12 cellular contexts compared by ENCODE assay signal in genomic region chr7:131066635-131067034, GRCh38.
DNase-seq lines count a peak whose midpoint lies in the region; ATAC-seq and TF ChIP-seq lines count a peak whose summit lies in the region.
"Had no signal": no experiment of that assay in that cellular context is flagged by ENCODE, and none has a peak within 500 bp of the region (broad histone marks: within the 10 kb centered on the region; RNA-seq: fewer than 3 reads in every experiment).

No MANE protein-coding gene starts in this region.

- no peak for DNase-seq in activated naive CD4-positive, alpha-beta T cell treated with anti-CD3 and anti-CD28 coated beads for 36 hours
- no peak for DNase-seq in activated naive CD4-positive, alpha-beta T cell (lab: John Stamatoyannopoulos, UW)
- DNase-seq in glutamatergic neuron = no peak
- no peak for DNase-seq in stimulated activated effector memory CD8-positive, alpha-beta T cell treated with anti-CD3 and anti-CD28 coated beads, Interleukin-12 subunit alpha, Interleukin-12 subunit beta, amount 100 ng/mL, for 72 hours (ENCODE audit: low spot score in 2 of 2)
- DNase-seq in stimulated activated naive CD4-positive, alpha-beta T cell (lab: John Stamatoyannopoulos, UW) = no peak
- DNase-seq in NCI-H526 treated with DMSO at 0.1 percent for 48 hours (lab: John Stamatoyannopoulos, UW) = no peak
- no peak for DNase-seq in NCI-H1105 (lab: John Stamatoyannopoulos, UW)
- DNase-seq: activated gamma-delta T cell, DMS153, NCI-H1417 treated with DMSO at 0.1 percent for 48 hours had no signal

- H3K4me1 Mint-ChIP-seq in activated naive CD4-positive, alpha-beta T cell treated with anti-CD3 and anti-CD28 coated beads for 36 hours (ENCODE audit: low read depth) = peaks cover 62% of the 10 kb centered on the region
- peaks cover 78% of the 10 kb centered on the region for H3K4me1 Mint-ChIP-seq in activated naive CD8-positive, alpha-beta T cell (ENCODE audit: low read depth)
- H3K4me1 Mint-ChIP-seq in glutamatergic neuron (ENCODE audit: low read depth, unreplicated experiment) = peaks cover 20% of the 10 kb centered on the region
- peaks cover 66% of the 10 kb centered on the region for H3K4me1 Mint-ChIP-seq in stimulated activated effector memory CD8-positive, alpha-beta T cell treated with anti-CD3 and anti-CD28 coated beads, Interleukin-12 subunit alpha, Interleukin-12 subunit beta, amount 100 ng/mL, for 72 hours

- no peaks in the 10 kb centered on the region for H3K9me3 Mint-ChIP-seq in activated naive CD4-positive, alpha-beta T cell treated with anti-CD3 and anti-CD28 coated beads for 36 hours
- H3K9me3 Mint-ChIP-seq in activated naive CD8-positive, alpha-beta T cell (ENCODE audit: low read depth) = no peaks in the 10 kb centered on the region
- no peaks in the 10 kb centered on the region for H3K9me3 Mint-ChIP-seq in glutamatergic neuron (ENCODE audit: unreplicated experiment)
- H3K9me3 Mint-ChIP-seq in stimulated activated effector memory CD8-positive, alpha-beta T cell treated with anti-CD3 and anti-CD28 coated beads, Interleukin-12 subunit alpha, Interleukin-12 subunit beta, amount 100 ng/mL, for 72 hours = no peaks in the 10 kb centered on the region
- H3K9me3 Mint-ChIP-seq: dendritic cell treated with granulocyte-macrophage colony-stimulating factor and Interleukin-4, amounts not matched to agents 40 ng/mL and 50 ng/mL, for 4 days had no signal

- no peak for ATAC-seq in stimulated activated effector memory CD8-positive, alpha-beta T cell treated with anti-CD3 and anti-CD28 coated beads, Interleukin-12 subunit alpha, Interleukin-12 subunit beta, amount 100 ng/mL, for 72 hours

- H3K36me3 Mint-ChIP-seq in activated naive CD4-positive, alpha-beta T cell treated with anti-CD3 and anti-CD28 coated beads for 36 hours (ENCODE audit: low read depth) = no peaks in the 10 kb centered on the region
- peaks cover 6% of the 10 kb centered on the region for H3K36me3 Mint-ChIP-seq in activated naive CD8-positive, alpha-beta T cell
- H3K36me3 Mint-ChIP-seq in glutamatergic neuron (ENCODE audit: unreplicated experiment) = no peaks in the 10 kb centered on the region
- H3K36me3 Mint-ChIP-seq in stimulated activated effector memory CD8-positive, alpha-beta T cell treated with anti-CD3 and anti-CD28 coated beads, Interleukin-12 subunit alpha, Interleukin-12 subunit beta, amount 100 ng/mL, for 72 hours = peaks cover 1% of the 10 kb centered on the region

- H3K4me3 Mint-ChIP-seq in activated naive CD4-positive, alpha-beta T cell treated with anti-CD3 and anti-CD28 coated beads for 36 hours = no peak overlapping the region
- no peak overlapping the region for H3K4me3 Mint-ChIP-seq in activated naive CD8-positive, alpha-beta T cell
- H3K4me3 Mint-ChIP-seq in glutamatergic neuron (ENCODE audit: unreplicated experiment) = no peak overlapping the region
- H3K4me3 Mint-ChIP-seq in stimulated activated effector memory CD8-positive, alpha-beta T cell treated with anti-CD3 and anti-CD28 coated beads, Interleukin-12 subunit alpha, Interleukin-12 subunit beta, amount 100 ng/mL, for 72 hours = no peak overlapping the region
- H3K4me3 Mint-ChIP-seq: dendritic cell treated with granulocyte-macrophage colony-stimulating factor and Interleukin-4, amounts not matched to agents 40 ng/mL and 50 ng/mL, for 4 days had no signal

- peak overlapping the region; percentile 60 for H3K27ac Mint-ChIP-seq in activated naive CD4-positive, alpha-beta T cell treated with anti-CD3 and anti-CD28 coated beads for 36 hours
- H3K27ac Mint-ChIP-seq in activated naive CD8-positive, alpha-beta T cell = peak overlapping the region; percentile 76
- H3K27ac Mint-ChIP-seq in glutamatergic neuron (ENCODE audit: unreplicated experiment) = peak overlapping the region; percentile 65
- H3K27ac Mint-ChIP-seq in stimulated activated effector memory CD8-positive, alpha-beta T cell treated with anti-CD3 and anti-CD28 coated beads, Interleukin-12 subunit alpha, Interleukin-12 subunit beta, amount 100 ng/mL, for 72 hours = peak overlapping the region; percentile 85
- H3K27ac Mint-ChIP-seq: dendritic cell treated with granulocyte-macrophage colony-stimulating factor and Interleukin-4, amounts not matched to agents 40 ng/mL and 50 ng/mL, for 4 days had no signal

- no peaks in the 10 kb centered on the region for H3K27me3 Mint-ChIP-seq in activated naive CD4-positive, alpha-beta T cell treated with anti-CD3 and anti-CD28 coated beads for 36 hours (ENCODE audit: low read depth)
- no peaks in the 10 kb centered on the region for H3K27me3 Mint-ChIP-seq in activated naive CD8-positive, alpha-beta T cell
- H3K27me3 Mint-ChIP-seq in glutamatergic neuron (ENCODE audit: unreplicated experiment) = no peaks in the 10 kb centered on the region
- H3K27me3 Mint-ChIP-seq: dendritic cell treated with granulocyte-macrophage colony-stimulating factor and Interleukin-4, amounts not matched to agents 40 ng/mL and 50 ng/mL, for 4 days had no signal

- CTCF ChIA-PET in activated naive CD4-positive, alpha-beta T cell treated with anti-CD3 and anti-CD28 coated beads for 36 hours (lab: Charles Lee) = interaction anchor here (0.6 to 0.9 kb wide), 2 partner anchors 10 to 107 kb away, joined by 3 to 7 read pairs; no protein-coding TSS in a partner anchor

- intact Hi-C loops in activated naive CD4-positive, alpha-beta T cell treated with anti-CD3 and anti-CD28 coated beads for 36 hours (cut with micrococcal nuclease) = no loop called here

- no peak for TF ChIP-seq CTCF in glutamatergic neuron (IDR thresholded peaks at IDR 0.05; ENCODE audit: partially characterized antibody, unreplicated experiment)
